ENCODE assay signal across 15 cellular contexts in the genomic region with DNA sequence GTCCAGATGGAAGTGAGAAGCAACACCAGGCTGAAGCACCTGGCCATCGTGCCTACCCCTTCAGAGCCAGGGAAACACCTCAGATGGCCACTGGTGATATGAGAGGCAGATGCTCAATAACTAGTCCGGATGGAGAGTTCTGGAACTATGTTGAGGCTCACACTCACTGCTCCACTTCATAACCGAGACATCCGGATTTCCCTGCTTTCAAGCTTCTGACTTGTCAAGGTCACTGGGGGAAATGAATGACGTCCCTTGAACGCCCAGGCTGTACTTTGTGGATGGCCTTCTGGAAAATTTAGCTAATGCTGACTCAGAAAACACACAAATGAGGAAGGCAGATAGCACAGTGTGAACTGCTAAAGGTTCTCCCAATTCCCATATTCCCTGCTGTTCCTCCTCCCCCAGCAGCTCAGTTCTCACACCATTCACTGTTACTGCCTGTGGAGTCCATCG. TPM values are rescaled to one million over a fixed set of nuclear protein-coding genes. Genes with fewer than 3 reads are reported as not detected.
A peak's percentile ranks its signal among the peaks of the same experiment; 100 is the strongest.
DNase-seq lines count a peak whose midpoint lies in the region; ATAC-seq and TF ChIP-seq lines count a peak whose summit lies in the region.
"Had no signal": no experiment of that assay in that cellular context is flagged by ENCODE, and none has a peak within 500 bp of the region (broad histone marks: within the 10 kb centered on the region; RNA-seq: fewer than 3 reads in every experiment).

A gene with protein sequence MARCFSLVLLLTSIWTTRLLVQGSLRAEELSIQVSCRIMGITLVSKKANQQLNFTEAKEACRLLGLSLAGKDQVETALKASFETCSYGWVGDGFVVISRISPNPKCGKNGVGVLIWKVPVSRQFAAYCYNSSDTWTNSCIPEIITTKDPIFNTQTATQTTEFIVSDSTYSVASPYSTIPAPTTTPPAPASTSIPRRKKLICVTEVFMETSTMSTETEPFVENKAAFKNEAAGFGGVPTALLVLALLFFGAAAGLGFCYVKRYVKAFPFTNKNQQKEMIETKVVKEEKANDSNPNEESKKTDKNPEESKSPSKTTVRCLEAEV (minus strand): TSS at position 180 of the 456 bp plus-strand sequence. CDS start 133 bp downstream, at position 47.

- peak within 1 kb of the TSS; percentile 43 for H3K27ac ChIP-seq in right cardiac atrium (ENCODE audit: low read length)
- H3K27ac ChIP-seq in upper lobe of left lung = peak within 1 kb of the TSS in 3 of 4 donors; percentile 47 to 65 (median 52)
- no peak within 1 kb of the TSS for H3K27ac ChIP-seq in SJCRH30
- H3K27ac ChIP-seq: GM23248 had no signal

- H3K4me3 Mint-ChIP-seq in osteocyte (ENCODE audit: unreplicated experiment) = no peak within 1 kb of the TSS
- H3K4me3 Mint-ChIP-seq: activated naive CD8-positive, alpha-beta T cell; CD4-positive, alpha-beta T cell had no signal

- H3K4me3 ChIP-seq in right cardiac atrium (ENCODE audit: low read length) (no peak within 1 kb of the TSS), upper lobe of left lung (peak within 1 kb of the TSS in 2 of 4 donors; percentile 5 to 27), SJCRH30 (no peak within 1 kb of the TSS)
- H3K4me3 ChIP-seq: GM23248 had no signal

- ATAC-seq in right cardiac atrium (peak; percentile 78 to 89), upper lobe of left lung (ENCODE audit: low FRiP score in 2 of 2) (peak; percentile 63 to 81), HG02588 (IDR thresholded peaks at IDR 0.05; ENCODE audit: unreplicated experiment) (no peak)

- peaks cover 0 to 2% (median 0%) of the 10 kb centered on the region in 4 donors for H3K36me3 ChIP-seq in upper lobe of left lung
- H3K36me3 ChIP-seq in SJCRH30 = no peaks in the 10 kb centered on the region

- no peaks in the 10 kb centered on the region for H3K36me3 Mint-ChIP-seq in osteocyte (ENCODE audit: unreplicated experiment)
- H3K36me3 Mint-ChIP-seq: activated naive CD8-positive, alpha-beta T cell had no signal

- peaks cover 3% of the 10 kb centered on the region for H3K4me1 ChIP-seq in right cardiac atrium (ENCODE audit: control insufficient read depth, insufficient read depth, low read length)
- peaks cover 0 to 16% (median 8%) of the 10 kb centered on the region in 4 donors for H3K4me1 ChIP-seq in upper lobe of left lung
- no peaks in the 10 kb centered on the region for H3K4me1 ChIP-seq in SJCRH30

- H3K27me3 ChIP-seq in right cardiac atrium (ENCODE audit: control insufficient read depth, insufficient read depth) = no peaks in the 10 kb centered on the region
- H3K27me3 ChIP-seq in upper lobe of left lung = no peaks in the 10 kb centered on the region
- peaks cover 7% of the 10 kb centered on the region for H3K27me3 ChIP-seq in SJCRH30

- no peaks in the 10 kb centered on the region for H3K9me3 Mint-ChIP-seq in osteocyte (ENCODE audit: unreplicated experiment)
- H3K9me3 Mint-ChIP-seq: CD4-positive, alpha-beta T cell; IgD-negative memory B cell had no signal

- TF ChIP-seq POLR2A in upper lobe of left lung (IDR thresholded peaks at IDR 0.05) = peak in 1 of 4 donors; percentile 45

- 48% methylated on average over 7 of the region's 7 CpGs for WGBS in right cardiac atrium
- 56 to 68% methylated on average over 7 of the region's 7 CpGs for WGBS in upper lobe of left lung, 2 donors

- DNase-seq in cerebellum (ENCODE audit: low spot score) (no peak), right cardiac atrium (peak in 2 of 3 donors; percentile 25 to 28), osteocyte (ENCODE audit: extremely low spot score, unreplicated experiment) (no peak), upper lobe of left lung (no peak), HK-2 (ENCODE audit: unreplicated experiment) (no peak), SJCRH30 (no peak), SKM-1 treated with dmso at 0.1 percent for 144 hours (lab: John Stamatoyannopoulos, UW; ENCODE audit: unreplicated experiment) (no peak)
- DNase-seq: CD4-positive, alpha-beta T cell; GM23248; NCI-H146; posterior cingulate gyrus had no signal

- intact Hi-C loops in right cardiac atrium (cut with DNase I) = no loop called here

- no peaks in the 10 kb centered on the region for H3K27me3 Mint-ChIP-seq in osteocyte (ENCODE audit: unreplicated experiment)
- H3K27me3 Mint-ChIP-seq: IgD-negative memory B cell had no signal

- H3K27ac Mint-ChIP-seq in osteocyte (ENCODE audit: unreplicated experiment) = peak within 1 kb of the TSS; percentile 69
- H3K27ac Mint-ChIP-seq: activated naive CD8-positive, alpha-beta T cell; CD4-positive, alpha-beta T cell had no signal

- TF ChIP-seq EP300 in upper lobe of left lung (IDR thresholded peaks at IDR 0.05) = peak in 2 of 4 donors; percentile 38 to 62

- TF ChIP-seq CTCF in osteocyte (IDR thresholded peaks at IDR 0.05) (no peak), upper lobe of left lung (IDR thresholded peaks at IDR 0.05) (no peak)

- H3K4me1 Mint-ChIP-seq in osteocyte (ENCODE audit: unreplicated experiment) = peaks cover 25% of the 10 kb centered on the region

- no peaks in the 10 kb centered on the region for H3K9me3 ChIP-seq in right cardiac atrium (ENCODE audit: control insufficient read depth, low read length)
- no peaks in the 10 kb centered on the region for H3K9me3 ChIP-seq in upper lobe of left lung
- H3K9me3 ChIP-seq in SJCRH30 (replicated peaks) = no peaks in the 10 kb centered on the region; the same call in 1 of the 2 replicates

RNA-seq across cellular contexts. Expression of the gene that starts here (rescaled TPM):
- total RNA-seq in cerebellum (15.2 TPM), right cardiac atrium (100 to 1,000 TPM in 1 of 4 donors, 10 to 100 TPM in 3; 69.8 to 114 (median 92.8) TPM), osteocyte (1.5 and 2.1 TPM in 2 replicates), upper lobe of left lung (100 to 1,000 TPM in 1 of 6 donors, 10 to 100 TPM in 4, 1 to 10 TPM in 1; 5.2 to 105 (median 24.6) TPM)
- 12.6 TPM for polyA plus RNA-seq in right cardiac atrium
- total RNA-seq in SJCRH30 (2014; rRNA removed; shearing (Covaris generic)) = not detected in 2 replicates
- total RNA-seq: CD4-positive, alpha-beta T cell; GM23248; T-helper 1 cell treated with Interleukin-12 subunit alpha and Interleukin-12 subunit beta and Interleukin-4 antibody, amounts not matched to agents 30 ng/mL and 1 ng/mL, for 36 hours had no signal
- polyA plus RNA-seq: GM23248 had no signal

Comparison
In these comparisons a context has a peak if more than half of its experiments do, and no peak if none do; other contexts are left out.
1. DNase-seq: peak in right cardiac atrium (2 of 3); none in cerebellum (single experiment), osteocyte (single experiment), upper lobe of left lung (0 of 2), HK-2 (single experiment), SJCRH30 (0 of 2) and SKM-1 treated with dmso at 0.1 percent for 144 hours (single experiment).